Comparison of ENCODE assay signal across 1 cellular context in the genomic region with DNA sequence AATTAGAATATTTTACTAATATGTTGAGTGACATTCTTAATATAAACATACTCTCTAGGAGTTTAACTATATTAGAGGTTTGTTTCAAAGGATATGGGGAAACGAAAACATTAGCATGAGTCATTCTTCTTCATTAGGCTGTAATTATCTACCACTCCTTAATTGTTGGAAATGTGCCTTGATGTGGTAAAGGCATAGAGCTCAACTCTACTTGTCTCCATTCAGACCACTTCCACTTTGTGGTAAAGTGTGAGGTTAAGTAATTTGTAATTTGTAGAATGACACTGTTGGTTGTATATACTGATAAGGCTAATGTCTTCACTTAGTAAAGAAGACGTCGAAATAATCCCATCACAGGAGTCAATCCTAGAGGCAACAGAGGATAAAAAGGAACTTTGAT.
TF ChIP-seq lines count a peak whose summit lies in the region.

No MANE protein-coding gene starts in this region.

TF ChIP-seq in GM12878, 131 proteins besides CTCF, POLR2A, EP300 and RAD21 (continues in another document):
- TF ChIP-seq MTA2 (IDR thresholded peaks at IDR 0.05; ENCODE audit: low read depth) (peak; percentile 98), MTA3 (IDR thresholded peaks at IDR 0.05; ENCODE audit: borderline replicate concordance, low read length) (no peak), MYB (IDR thresholded peaks at IDR 0.05; ENCODE audit: borderline replicate concordance, low read depth, low read length) (no peak), ESRRA (IDR thresholded peaks at IDR 0.05; ENCODE audit: low read length) (no peak), STAT3 (IDR thresholded peaks at IDR 0.05; ENCODE audit: low read depth, low read length) (no peak), RUNX3 (IDR thresholded peaks at IDR 0.05; ENCODE audit: low read length) (peak; percentile 88), RB1 (IDR thresholded peaks at IDR 0.05; ENCODE audit: borderline replicate concordance) (no peak), ATF7 (IDR thresholded peaks at IDR 0.05; ENCODE audit: low read depth) (peak; percentile 54; the same call in 1 of the 2 replicates), EZH2 (IDR thresholded peaks at IDR 0.05; ENCODE audit: borderline replicate concordance, control insufficient read depth, low read depth, low read length) (no peak), HDAC6 (IDR thresholded peaks at IDR 0.05; ENCODE audit: unreplicated experiment) (no peak), CEBPB (IDR thresholded peaks at IDR 0.05; ENCODE audit: borderline replicate concordance in 1 of 2, low read depth in 2 of 2, low read length in 2 of 2) (no peak), PAX8 (IDR thresholded peaks at IDR 0.05) (no peak), ZNF207 (IDR thresholded peaks at IDR 0.05; ENCODE audit: borderline replicate concordance) (no peak), POLR2AphosphoS2 (IDR thresholded peaks at IDR 0.05; ENCODE audit: low read depth, low read length) (no peak), NR2F1 (conservative IDR thresholded peaks at IDR 0.05) (no peak), POLR2AphosphoS5 (IDR thresholded peaks at IDR 0.05; ENCODE audit: low read length) (no peak), ZZZ3 (IDR thresholded peaks at IDR 0.05; ENCODE audit: control insufficient read depth, insufficient read length, low read depth) (no peak), JUNB (IDR thresholded peaks at IDR 0.05) (peak; percentile 35; the same call in 1 of the 2 replicates), DPF2 (IDR thresholded peaks at IDR 0.05) (0 out of 2 replicates have a peak, but pooled peaks have one; percentile 39), GATAD2B (conservative IDR thresholded peaks at IDR 0.05; ENCODE audit: low read depth) (no peak), TBL1XR1 (IDR thresholded peaks at IDR 0.05; ENCODE audit: low read depth, low read length) (no peak), EED (IDR thresholded peaks at IDR 0.05; ENCODE audit: low read depth) (no peak), MXI1 (IDR thresholded peaks at IDR 0.05; ENCODE audit: low read depth, low read length) (no peak), TCF7 (IDR thresholded peaks at IDR 0.05; ENCODE audit: borderline replicate concordance) (peak; percentile 80), CHD1 (IDR thresholded peaks at IDR 0.05; ENCODE audit: low read depth, low read length) (no peak), BCL11A (IDR thresholded peaks at IDR 0.05; ENCODE audit: low read depth, low read length) (peak; percentile 84), ETV6 (conservative IDR thresholded peaks at IDR 0.05 in 1 of 2, IDR thresholded peaks at IDR 0.05 in 1 of 2; ENCODE audit: borderline replicate concordance in 1 of 2, low read depth in 1 of 2) (no peak), TCF3 (IDR thresholded peaks at IDR 0.05; ENCODE audit: borderline replicate concordance, insufficient read depth, low read depth, low read length) (no peak)
- TF ChIP-seq, protein P1, sequence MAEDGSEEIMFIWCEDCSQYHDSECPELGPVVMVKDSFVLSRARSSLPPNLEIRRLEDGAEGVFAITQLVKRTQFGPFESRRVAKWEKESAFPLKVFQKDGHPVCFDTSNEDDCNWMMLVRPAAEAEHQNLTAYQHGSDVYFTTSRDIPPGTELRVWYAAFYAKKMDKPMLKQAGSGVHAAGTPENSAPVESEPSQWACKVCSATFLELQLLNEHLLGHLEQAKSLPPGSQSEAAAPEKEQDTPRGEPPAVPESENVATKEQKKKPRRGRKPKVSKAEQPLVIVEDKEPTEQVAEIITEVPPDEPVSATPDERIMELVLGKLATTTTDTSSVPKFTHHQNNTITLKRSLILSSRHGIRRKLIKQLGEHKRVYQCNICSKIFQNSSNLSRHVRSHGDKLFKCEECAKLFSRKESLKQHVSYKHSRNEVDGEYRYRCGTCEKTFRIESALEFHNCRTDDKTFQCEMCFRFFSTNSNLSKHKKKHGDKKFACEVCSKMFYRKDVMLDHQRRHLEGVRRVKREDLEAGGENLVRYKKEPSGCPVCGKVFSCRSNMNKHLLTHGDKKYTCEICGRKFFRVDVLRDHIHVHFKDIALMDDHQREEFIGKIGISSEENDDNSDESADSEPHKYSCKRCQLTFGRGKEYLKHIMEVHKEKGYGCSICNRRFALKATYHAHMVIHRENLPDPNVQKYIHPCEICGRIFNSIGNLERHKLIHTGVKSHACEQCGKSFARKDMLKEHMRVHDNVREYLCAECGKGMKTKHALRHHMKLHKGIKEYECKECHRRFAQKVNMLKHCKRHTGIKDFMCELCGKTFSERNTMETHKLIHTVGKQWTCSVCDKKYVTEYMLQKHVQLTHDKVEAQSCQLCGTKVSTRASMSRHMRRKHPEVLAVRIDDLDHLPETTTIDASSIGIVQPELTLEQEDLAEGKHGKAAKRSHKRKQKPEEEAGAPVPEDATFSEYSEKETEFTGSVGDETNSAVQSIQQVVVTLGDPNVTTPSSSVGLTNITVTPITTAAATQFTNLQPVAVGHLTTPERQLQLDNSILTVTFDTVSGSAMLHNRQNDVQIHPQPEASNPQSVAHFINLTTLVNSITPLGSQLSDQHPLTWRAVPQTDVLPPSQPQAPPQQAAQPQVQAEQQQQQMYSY (CRISPR knock-in tag; IDR thresholded peaks at IDR 0.05) = no peak
- TF ChIP-seq, protein P2, sequence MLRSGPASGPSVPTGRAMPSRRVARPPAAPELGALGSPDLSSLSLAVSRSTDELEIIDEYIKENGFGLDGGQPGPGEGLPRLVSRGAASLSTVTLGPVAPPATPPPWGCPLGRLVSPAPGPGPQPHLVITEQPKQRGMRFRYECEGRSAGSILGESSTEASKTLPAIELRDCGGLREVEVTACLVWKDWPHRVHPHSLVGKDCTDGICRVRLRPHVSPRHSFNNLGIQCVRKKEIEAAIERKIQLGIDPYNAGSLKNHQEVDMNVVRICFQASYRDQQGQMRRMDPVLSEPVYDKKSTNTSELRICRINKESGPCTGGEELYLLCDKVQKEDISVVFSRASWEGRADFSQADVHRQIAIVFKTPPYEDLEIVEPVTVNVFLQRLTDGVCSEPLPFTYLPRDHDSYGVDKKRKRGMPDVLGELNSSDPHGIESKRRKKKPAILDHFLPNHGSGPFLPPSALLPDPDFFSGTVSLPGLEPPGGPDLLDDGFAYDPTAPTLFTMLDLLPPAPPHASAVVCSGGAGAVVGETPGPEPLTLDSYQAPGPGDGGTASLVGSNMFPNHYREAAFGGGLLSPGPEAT (IDR thresholded peaks at IDR 0.05; ENCODE audit: low read depth) = no peak
- TF ChIP-seq, protein P3, sequence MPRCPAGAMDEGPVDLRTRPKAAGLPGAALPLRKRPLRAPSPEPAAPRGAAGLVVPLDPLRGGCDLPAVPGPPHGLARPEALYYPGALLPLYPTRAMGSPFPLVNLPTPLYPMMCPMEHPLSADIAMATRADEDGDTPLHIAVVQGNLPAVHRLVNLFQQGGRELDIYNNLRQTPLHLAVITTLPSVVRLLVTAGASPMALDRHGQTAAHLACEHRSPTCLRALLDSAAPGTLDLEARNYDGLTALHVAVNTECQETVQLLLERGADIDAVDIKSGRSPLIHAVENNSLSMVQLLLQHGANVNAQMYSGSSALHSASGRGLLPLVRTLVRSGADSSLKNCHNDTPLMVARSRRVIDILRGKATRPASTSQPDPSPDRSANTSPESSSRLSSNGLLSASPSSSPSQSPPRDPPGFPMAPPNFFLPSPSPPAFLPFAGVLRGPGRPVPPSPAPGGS (IDR thresholded peaks at IDR 0.05; ENCODE audit: borderline replicate concordance, insufficient read depth, low read depth, low read length, poor library complexity, severe bottlenecking) = no peak
- TF ChIP-seq, protein P4, sequence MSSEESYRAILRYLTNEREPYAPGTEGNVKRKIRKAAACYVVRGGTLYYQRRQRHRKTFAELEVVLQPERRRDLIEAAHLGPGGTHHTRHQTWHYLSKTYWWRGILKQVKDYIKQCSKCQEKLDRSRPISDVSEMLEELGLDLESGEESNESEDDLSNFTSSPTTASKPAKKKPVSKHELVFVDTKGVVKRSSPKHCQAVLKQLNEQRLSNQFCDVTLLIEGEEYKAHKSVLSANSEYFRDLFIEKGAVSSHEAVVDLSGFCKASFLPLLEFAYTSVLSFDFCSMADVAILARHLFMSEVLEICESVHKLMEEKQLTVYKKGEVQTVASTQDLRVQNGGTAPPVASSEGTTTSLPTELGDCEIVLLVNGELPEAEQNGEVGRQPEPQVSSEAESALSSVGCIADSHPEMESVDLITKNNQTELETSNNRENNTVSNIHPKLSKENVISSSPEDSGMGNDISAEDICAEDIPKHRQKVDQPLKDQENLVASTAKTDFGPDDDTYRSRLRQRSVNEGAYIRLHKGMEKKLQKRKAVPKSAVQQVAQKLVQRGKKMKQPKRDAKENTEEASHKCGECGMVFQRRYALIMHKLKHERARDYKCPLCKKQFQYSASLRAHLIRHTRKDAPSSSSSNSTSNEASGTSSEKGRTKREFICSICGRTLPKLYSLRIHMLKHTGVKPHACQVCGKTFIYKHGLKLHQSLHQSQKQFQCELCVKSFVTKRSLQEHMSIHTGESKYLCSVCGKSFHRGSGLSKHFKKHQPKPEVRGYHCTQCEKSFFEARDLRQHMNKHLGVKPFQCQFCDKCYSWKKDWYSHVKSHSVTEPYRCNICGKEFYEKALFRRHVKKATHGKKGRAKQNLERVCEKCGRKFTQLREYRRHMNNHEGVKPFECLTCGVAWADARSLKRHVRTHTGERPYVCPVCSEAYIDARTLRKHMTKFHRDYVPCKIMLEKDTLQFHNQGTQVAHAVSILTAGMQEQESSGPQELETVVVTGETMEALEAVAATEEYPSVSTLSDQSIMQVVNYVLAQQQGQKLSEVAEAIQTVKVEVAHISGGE (CRISPR knock-in tag; IDR thresholded peaks at IDR 0.05) = no peak
- TF ChIP-seq, protein P5, sequence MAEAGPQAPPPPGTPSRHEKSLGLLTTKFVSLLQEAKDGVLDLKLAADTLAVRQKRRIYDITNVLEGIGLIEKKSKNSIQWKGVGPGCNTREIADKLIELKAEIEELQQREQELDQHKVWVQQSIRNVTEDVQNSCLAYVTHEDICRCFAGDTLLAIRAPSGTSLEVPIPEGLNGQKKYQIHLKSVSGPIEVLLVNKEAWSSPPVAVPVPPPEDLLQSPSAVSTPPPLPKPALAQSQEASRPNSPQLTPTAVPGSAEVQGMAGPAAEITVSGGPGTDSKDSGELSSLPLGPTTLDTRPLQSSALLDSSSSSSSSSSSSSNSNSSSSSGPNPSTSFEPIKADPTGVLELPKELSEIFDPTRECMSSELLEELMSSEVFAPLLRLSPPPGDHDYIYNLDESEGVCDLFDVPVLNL (IDR thresholded peaks at IDR 0.05; ENCODE audit: low read depth, low read length) = no peak
- TF ChIP-seq, protein P6, sequence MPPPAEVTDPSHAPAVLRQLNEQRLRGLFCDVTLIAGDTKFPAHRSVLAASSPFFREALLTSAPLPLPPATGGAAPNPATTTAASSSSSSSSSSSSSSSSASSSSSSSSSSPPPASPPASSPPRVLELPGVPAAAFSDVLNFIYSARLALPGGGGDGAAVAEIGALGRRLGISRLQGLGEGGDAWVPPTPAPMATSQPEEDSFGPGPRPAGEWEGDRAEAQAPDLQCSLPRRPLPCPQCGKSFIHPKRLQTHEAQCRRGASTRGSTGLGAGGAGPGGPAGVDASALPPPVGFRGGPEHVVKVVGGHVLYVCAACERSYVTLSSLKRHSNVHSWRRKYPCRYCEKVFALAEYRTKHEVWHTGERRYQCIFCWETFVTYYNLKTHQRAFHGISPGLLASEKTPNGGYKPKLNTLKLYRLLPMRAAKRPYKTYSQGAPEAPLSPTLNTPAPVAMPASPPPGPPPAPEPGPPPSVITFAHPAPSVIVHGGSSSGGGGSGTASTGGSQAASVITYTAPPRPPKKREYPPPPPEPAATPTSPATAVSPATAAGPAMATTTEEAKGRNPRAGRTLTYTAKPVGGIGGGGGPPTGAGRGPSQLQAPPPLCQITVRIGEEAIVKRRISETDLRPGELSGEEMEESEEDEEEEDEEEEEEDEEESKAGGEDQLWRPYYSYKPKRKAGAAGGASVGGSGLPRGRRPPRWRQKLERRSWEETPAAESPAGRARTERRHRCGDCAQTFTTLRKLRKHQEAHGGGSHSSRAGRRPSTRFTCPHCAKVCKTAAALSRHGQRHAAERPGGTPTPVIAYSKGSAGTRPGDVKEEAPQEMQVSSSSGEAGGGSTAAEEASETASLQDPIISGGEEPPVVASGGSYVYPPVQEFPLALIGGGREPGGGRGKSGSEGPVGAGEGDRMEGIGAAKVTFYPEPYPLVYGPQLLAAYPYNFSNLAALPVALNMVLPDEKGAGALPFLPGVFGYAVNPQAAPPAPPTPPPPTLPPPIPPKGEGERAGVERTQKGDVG (CRISPR knock-in tag; IDR thresholded peaks at IDR 0.05) = no peak
- TF ChIP-seq, protein P7, sequence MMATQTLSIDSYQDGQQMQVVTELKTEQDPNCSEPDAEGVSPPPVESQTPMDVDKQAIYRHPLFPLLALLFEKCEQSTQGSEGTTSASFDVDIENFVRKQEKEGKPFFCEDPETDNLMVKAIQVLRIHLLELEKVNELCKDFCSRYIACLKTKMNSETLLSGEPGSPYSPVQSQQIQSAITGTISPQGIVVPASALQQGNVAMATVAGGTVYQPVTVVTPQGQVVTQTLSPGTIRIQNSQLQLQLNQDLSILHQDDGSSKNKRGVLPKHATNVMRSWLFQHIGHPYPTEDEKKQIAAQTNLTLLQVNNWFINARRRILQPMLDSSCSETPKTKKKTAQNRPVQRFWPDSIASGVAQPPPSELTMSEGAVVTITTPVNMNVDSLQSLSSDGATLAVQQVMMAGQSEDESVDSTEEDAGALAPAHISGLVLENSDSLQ (IDR thresholded peaks at IDR 0.05) = peak; percentile 44; the same call in 1 of the 2 replicates
- TF ChIP-seq, protein P8, sequence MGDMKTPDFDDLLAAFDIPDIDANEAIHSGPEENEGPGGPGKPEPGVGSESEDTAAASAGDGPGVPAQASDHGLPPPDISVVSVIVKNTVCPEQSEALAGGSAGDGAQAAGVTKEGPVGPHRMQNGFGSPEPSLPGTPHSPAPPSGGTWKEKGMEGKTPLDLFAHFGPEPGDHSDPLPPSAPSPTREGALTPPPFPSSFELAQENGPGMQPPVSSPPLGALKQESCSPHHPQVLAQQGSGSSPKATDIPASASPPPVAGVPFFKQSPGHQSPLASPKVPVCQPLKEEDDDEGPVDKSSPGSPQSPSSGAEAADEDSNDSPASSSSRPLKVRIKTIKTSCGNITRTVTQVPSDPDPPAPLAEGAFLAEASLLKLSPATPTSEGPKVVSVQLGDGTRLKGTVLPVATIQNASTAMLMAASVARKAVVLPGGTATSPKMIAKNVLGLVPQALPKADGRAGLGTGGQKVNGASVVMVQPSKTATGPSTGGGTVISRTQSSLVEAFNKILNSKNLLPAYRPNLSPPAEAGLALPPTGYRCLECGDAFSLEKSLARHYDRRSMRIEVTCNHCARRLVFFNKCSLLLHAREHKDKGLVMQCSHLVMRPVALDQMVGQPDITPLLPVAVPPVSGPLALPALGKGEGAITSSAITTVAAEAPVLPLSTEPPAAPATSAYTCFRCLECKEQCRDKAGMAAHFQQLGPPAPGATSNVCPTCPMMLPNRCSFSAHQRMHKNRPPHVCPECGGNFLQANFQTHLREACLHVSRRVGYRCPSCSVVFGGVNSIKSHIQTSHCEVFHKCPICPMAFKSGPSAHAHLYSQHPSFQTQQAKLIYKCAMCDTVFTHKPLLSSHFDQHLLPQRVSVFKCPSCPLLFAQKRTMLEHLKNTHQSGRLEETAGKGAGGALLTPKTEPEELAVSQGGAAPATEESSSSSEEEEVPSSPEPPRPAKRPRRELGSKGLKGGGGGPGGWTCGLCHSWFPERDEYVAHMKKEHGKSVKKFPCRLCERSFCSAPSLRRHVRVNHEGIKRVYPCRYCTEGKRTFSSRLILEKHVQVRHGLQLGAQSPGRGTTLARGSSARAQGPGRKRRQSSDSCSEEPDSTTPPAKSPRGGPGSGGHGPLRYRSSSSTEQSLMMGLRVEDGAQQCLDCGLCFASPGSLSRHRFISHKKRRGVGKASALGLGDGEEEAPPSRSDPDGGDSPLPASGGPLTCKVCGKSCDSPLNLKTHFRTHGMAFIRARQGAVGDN (IDR thresholded peaks at IDR 0.05) = no peak
